In the genomic region with DNA sequence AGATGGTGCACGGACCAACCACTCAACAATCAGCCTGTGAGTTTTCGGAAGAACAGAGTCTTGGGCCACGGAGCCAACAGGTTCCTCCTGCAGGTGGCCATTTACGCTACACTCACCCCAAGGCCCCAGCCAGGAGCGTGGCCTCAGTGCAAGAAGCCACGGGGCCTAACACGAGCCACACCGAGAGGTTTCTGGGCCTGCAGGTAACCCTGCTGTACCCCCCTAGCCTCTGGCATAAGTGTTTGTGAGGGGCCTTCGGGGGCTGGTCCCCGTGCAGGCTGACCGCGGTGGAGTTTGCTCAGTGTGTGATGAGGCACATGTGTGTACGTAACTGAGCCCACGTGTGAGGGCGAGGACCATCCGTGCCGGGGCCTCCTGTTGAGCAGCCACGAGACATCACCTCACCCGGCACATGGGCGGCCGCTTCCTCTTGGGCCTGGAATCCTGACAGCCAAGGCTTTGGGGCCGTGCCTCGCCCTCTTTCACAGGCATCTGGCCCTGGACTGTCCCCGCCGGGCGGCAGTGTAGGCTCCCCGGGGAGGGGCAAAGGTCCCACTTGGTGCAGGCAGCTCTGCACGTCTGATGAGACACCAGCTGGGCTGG, we compare ENCODE assay signal across 8 cellular contexts.
DNase-seq lines count a peak whose midpoint lies in the region; ATAC-seq lines count a peak whose summit lies in the region.

No MANE protein-coding gene starts in this region.

- CTCF ChIA-PET in T-cell (lab: Charles Lee), result interaction anchor here in 1 of 2 donors (0.6 kb wide), 1 partner anchor 367 kb away, joined by 3 read pairs; no protein-coding TSS in a partner anchor

- DNase-seq in stimulated activated CD4-positive, alpha-beta T cell treated with anti-CD3 and anti-CD28 coated beads, Interleukin-15, amount 100 ng/mL, for 24 hours, result peak; percentile 27
- DNase-seq in stimulated activated CD4-positive, alpha-beta T cell treated with anti-CD3 and anti-CD28 coated beads, Interleukin-2, amount 100 ng/mL, for 48 hours, result no peak
- DNase-seq in T-cell (peak in 8 of 34 experiments; percentile 7 to 30 (median 18)), left lobe of liver (ENCODE audit: low spot score) (peak; percentile 39), dedifferentiated amniotic fluid mesenchymal stem cell (ENCODE audit: extremely low spot score) (no peak), SHP77 (lab: John Stamatoyannopoulos, UW) (no peak), KG1 (lab: John Stamatoyannopoulos, UW) (no peak), superior temporal gyrus (ENCODE audit: extremely low spot score) (no peak)

- H3K27ac Mint-ChIP-seq in T-cell, result peak overlapping the region; percentile 95

- POLR2A ChIA-PET in T-cell (lab: Charles Lee), result no interaction called here

- peaks cover 26 to 39% (median 32%) of the 10 kb centered on the region in 3 donors for H3K4me1 Mint-ChIP-seq in T-cell

- H3K4me3 Mint-ChIP-seq in T-cell, result peak overlapping the region; percentile 77 to 86 (median 79)

- H3K36me3 Mint-ChIP-seq in T-cell, result no peaks in the 10 kb centered on the region

- peak; percentile 20 to 33 (median 26) for ATAC-seq in T-cell (replicated peaks in 1 of 4)
- ATAC-seq in left lobe of liver, result no peak

- no peaks in the 10 kb centered on the region for H3K27me3 Mint-ChIP-seq in T-cell

- H3K9me3 Mint-ChIP-seq in T-cell, result no peaks in the 10 kb centered on the region

Comparison
In these comparisons a context has a peak if more than half of its experiments do, and no peak if none do; other contexts are left out.
1. DNase-seq: peak in stimulated activated CD4-positive, alpha-beta T cell treated with anti-CD3 and anti-CD28 coated beads, Interleukin-15, amount 100 ng/mL, for 24 hours (single experiment) and left lobe of liver (single experiment); none in stimulated activated CD4-positive, alpha-beta T cell treated with anti-CD3 and anti-CD28 coated beads, Interleukin-2, amount 100 ng/mL, for 48 hours (0 of 2), dedifferentiated amniotic fluid mesenchymal stem cell (single experiment), SHP77 (0 of 2), KG1 (single experiment) and superior temporal gyrus (single experiment).